9 cellular contexts compared by ENCODE assay signal in genomic region chr17:8964801-8965393, GRCh38. TPM values are rescaled to one million over a fixed set of nuclear protein-coding genes. Genes with fewer than 3 reads are reported as not detected.
DNase-seq lines count a peak whose midpoint lies in the region; ATAC-seq, FAIRE-seq and TF ChIP-seq lines count a peak whose summit lies in the region.
"Had no signal": no experiment of that assay in that cellular context is flagged by ENCODE, and none has a peak within 500 bp of the region (broad histone marks: within the 10 kb centered on the region; RNA-seq: fewer than 3 reads in every experiment).

No MANE protein-coding gene starts in this region.

- H3K27me3 ChIP-seq in GM12878 (replicated peaks in 1 of 2; ENCODE audit: control insufficient read depth in 2 of 2, insufficient read depth in 2 of 2, low read length in 1 of 2) (no peaks in the 10 kb centered on the region), SK-N-SH (ENCODE audit: insufficient read depth) (peaks cover 33% of the 10 kb centered on the region; the same call in 1 of the 2 replicates)
- H3K27me3 ChIP-seq in naive thymus-derived CD4-positive, alpha-beta T cell (ENCODE audit: control insufficient read depth in 2 of 2, insufficient read depth in 2 of 2, low read length in 2 of 2) = no peaks in the 10 kb centered on the region

- TF ChIP-seq RAD21 in GM12878 (IDR thresholded peaks at IDR 0.05; ENCODE audit: insufficient read depth, low read depth, low read length) (peak; percentile 10; the same call in 1 of the 2 replicates), SK-N-SH (IDR thresholded peaks at IDR 0.05; ENCODE audit: low read length) (no peak)

- peak overlapping the region; percentile 86 to 100 (median 98) for H3K4me3 Mint-ChIP-seq in naive thymus-derived CD4-positive, alpha-beta T cell

- H3K36me3 Mint-ChIP-seq in naive thymus-derived CD4-positive, alpha-beta T cell = peaks cover 15 to 51% (median 27%) of the 10 kb centered on the region in 5 donors

- ATAC-seq in GM12878 = peak; percentile 46
- peak; percentile 46 for ATAC-seq in naive thymus-derived CD4-positive, alpha-beta T cell
- ATAC-seq in GM21576 (IDR thresholded peaks at IDR 0.05; ENCODE audit: unreplicated experiment) = no peak

- in situ Hi-C loops in GM12878 (cut with MboI) = loop anchor here (25.0 kb wide), 1 partner anchor 1072 kb away; no protein-coding TSS in a partner anchor

- peak overlapping the region; percentile 72 for H3K4me2 ChIP-seq in GM12878 (ENCODE audit: control insufficient read depth, insufficient read depth)
- no peak overlapping the region for H3K4me2 ChIP-seq in SK-N-SH

- no peaks in the 10 kb centered on the region for H3K9me2 ChIP-seq in SK-N-SH

- peak; percentile 79 for DNase-seq in activated effector memory CD4-positive, alpha-beta T cell treated with anti-CD3 and anti-CD28 coated beads, Interleukin-2, amount 50 U/mL, for 16 hours
- DNase-seq in activated effector memory CD4-positive, alpha-beta T cell treated with Interleukin-2 at 50 U/mL for 16 hours = no peak
- DNase-seq in MV-4-11 (lab: John Stamatoyannopoulos, UW) (peak; percentile 39), GM12878 (ENCODE audit: low read depth, low spot score) (no peak), LoVo (ENCODE audit: low spot score) (no peak), SK-N-SH (no peak)
- peak; percentile 26 to 57 (median 43) for DNase-seq in naive thymus-derived CD4-positive, alpha-beta T cell

- TF ChIP-seq CTCF in GM12878 (IDR thresholded peaks at IDR 0.05 in 2 of 3, conservative IDR thresholded peaks at IDR 0.05 in 1 of 3; ENCODE audit: control insufficient read depth in 2 of 3, extremely low read depth in 1 of 3, insufficient read depth in 1 of 3, low read depth in 3 of 3, low read length in 3 of 3) (no peak), SK-N-SH (IDR thresholded peaks at IDR 0.05) (no peak)

- H3K4me1 ChIP-seq in GM12878 (ENCODE audit: control insufficient read depth, insufficient read depth, low read length) = peaks cover 34% of the 10 kb centered on the region
- peaks cover 40 to 42% of the 10 kb centered on the region in 2 donors for H3K4me1 ChIP-seq in naive thymus-derived CD4-positive, alpha-beta T cell (ENCODE audit: control insufficient read depth in 2 of 2, insufficient read depth in 2 of 2, low read length in 2 of 2)
- H3K4me1 ChIP-seq in SK-N-SH (ENCODE audit: control insufficient read depth in 1 of 2, insufficient read depth in 2 of 2, low read depth in 1 of 2, low read length in 1 of 2) = no peaks in the 10 kb centered on the region

- H3K27ac Mint-ChIP-seq in naive thymus-derived CD4-positive, alpha-beta T cell = peak overlapping the region; percentile 80 to 98 (median 94)

- H2AFZ ChIP-seq in GM12878 (ENCODE audit: control insufficient read depth, low read depth, low read length) = no peak overlapping the region
- H2AFZ ChIP-seq in SK-N-SH (ENCODE audit: low read depth) = no peak overlapping the region

- H3K27me3 Mint-ChIP-seq in naive thymus-derived CD4-positive, alpha-beta T cell = no peaks in the 10 kb centered on the region

- no peaks in the 10 kb centered on the region for H3F3A ChIP-seq in SK-N-SH (replicated peaks; ENCODE audit: insufficient read depth)

- H3K9me3 Mint-ChIP-seq in naive thymus-derived CD4-positive, alpha-beta T cell = peaks cover 7 to 27% (median 12%) of the 10 kb centered on the region in 11 donors

- FAIRE-seq in GM12878 (lab: Jason Lieb, UNC) = peak; percentile 54

- TF ChIP-seq EP300 in GM12878 (IDR thresholded peaks at IDR 0.05; ENCODE audit: borderline replicate concordance in 1 of 2, control insufficient read depth in 1 of 2, low read depth in 2 of 2, low read length in 2 of 2) = no peak
- no peak for TF ChIP-seq EP300 in SK-N-SH (IDR thresholded peaks at IDR 0.05; ENCODE audit: borderline replicate concordance in 1 of 2, low read depth in 1 of 2, low read length in 1 of 2)

- RAD21 ChIA-PET in GM12878 (lab: Charles Lee; ENCODE audit: unreplicated experiment) = interaction anchor here (1.0 to 6.1 kb wide), 12 partner anchors 11 to 108 kb away, joined by 3 to 69 read pairs (median 12); partner anchors contain the start of gene PIK3R6

- H3K27ac ChIP-seq in GM12878 (ENCODE audit: control insufficient read depth, insufficient read depth) = peak overlapping the region; percentile 80
- H3K27ac ChIP-seq in naive thymus-derived CD4-positive, alpha-beta T cell (ENCODE audit: low read depth, low read length) = peak overlapping the region; percentile 84
- H3K27ac ChIP-seq in SK-N-SH (ENCODE audit: low read depth in 2 of 2, low read length in 1 of 2) = no peak overlapping the region

- TF ChIP-seq POLR2A in GM12878 (IDR thresholded peaks at IDR 0.05; ENCODE audit: low read depth, low read length) = no peak

- BruUV-seq in GM12878 (replicated peaks; lab: Mats Ljungman, UMichigan) = TSS peak; percentile 57

- H3K9ac ChIP-seq in GM12878 (ENCODE audit: control insufficient read depth, insufficient read depth, low read length) = peak overlapping the region; percentile 83
- H3K9ac ChIP-seq in SK-N-SH = no peak overlapping the region

- under 1% methylated on average over 31 of the region's 32 CpGs for WGBS in GM12878 (ENCODE audit: insufficient coverage, insufficient replicate concordance, low lambda C conversion rate, missing lambda C conversion rate)
- 45% methylated on average over 22 of the region's 32 CpGs for WGBS in SK-N-SH (ENCODE audit: low lambda C conversion rate)

- intact Hi-C loops in GM12878 (cut with micrococcal nuclease; ENCODE audit: unreplicated experiment) = no loop called here
- intact Hi-C loops in naive thymus-derived CD4-positive, alpha-beta T cell (cut with micrococcal nuclease) = loop anchor here (1.0 to 10.0 kb wide), 10 partner anchors 11 to 580 kb away; partner anchors contain the start of genes NDEL1 (in 2 of the 2) and RPL26 (in 1 of the 2)

- SMC1A ChIA-PET in GM12878 (lab: Charles Lee; ENCODE audit: uncharacterized antibody, unreplicated experiment) = interaction anchor here (0.8 to 19.1 kb wide), 10 partner anchors 8 to 68 kb away, joined by 3 to 345 read pairs (median 8); no protein-coding TSS in a partner anchor

- peaks cover 58% of the 10 kb centered on the region for H3K79me2 ChIP-seq in GM12878 (ENCODE audit: control insufficient read depth, insufficient read depth, low read length)
- no peaks in the 10 kb centered on the region for H3K79me2 ChIP-seq in SK-N-SH (ENCODE audit: insufficient read depth)

- H3K4me3 ChIP-seq in GM12878 = peak overlapping the region; percentile 90
- H3K4me3 ChIP-seq in naive thymus-derived CD4-positive, alpha-beta T cell (ENCODE audit: low read length) = peak overlapping the region; percentile 81
- no peak overlapping the region for H3K4me3 ChIP-seq in SK-N-SH (ENCODE audit: low read depth in 2 of 2, low read length in 1 of 2)

- POLR2A ChIA-PET in GM12878 (lab: Charles Lee) (interaction anchor here (0.6 to 5.5 kb wide), 12 partner anchors 8 to 529 kb away, joined by 3 to 56 read pairs (median 4); no protein-coding TSS in a partner anchor), SK-N-SH (lab: Yijun Ruan, JAX) (no interaction called here)
- POLR2A ChIA-PET in naive thymus-derived CD4-positive, alpha-beta T cell (lab: Charles Lee) = interaction anchor here (0.8 to 6.5 kb wide), 8 partner anchors 10 to 70 kb away, joined by 3 to 116 read pairs (median 12); no protein-coding TSS in a partner anchor

- CTCF ChIA-PET in GM12878 (lab: Yijun Ruan, JAX) (interaction anchor here (0.9 to 5.7 kb wide), 9 partner anchors 10 to 99 kb away, joined by 3 to 44 read pairs (median 4); no protein-coding TSS in a partner anchor), SK-N-SH (lab: Yijun Ruan, JAX) (no interaction called here)
- CTCF ChIA-PET in naive thymus-derived CD4-positive, alpha-beta T cell (lab: Charles Lee) = interaction anchor here (0.7 kb wide), 1 partner anchor 33 kb away, joined by 3 read pairs; no protein-coding TSS in a partner anchor

- no peaks in the 10 kb centered on the region for H4K20me1 ChIP-seq in GM12878 (ENCODE audit: control insufficient read depth, insufficient read depth)
- H4K20me1 ChIP-seq in SK-N-SH (ENCODE audit: insufficient read depth) = no peaks in the 10 kb centered on the region

- H3K4me1 Mint-ChIP-seq in naive thymus-derived CD4-positive, alpha-beta T cell = peaks cover 38 to 63% (median 53%) of the 10 kb centered on the region in 7 donors

- peaks cover 12% of the 10 kb centered on the region for H3K9me3 ChIP-seq in GM12878 (replicated peaks; ENCODE audit: control insufficient read depth, insufficient read depth, low read length)
- H3K9me3 ChIP-seq in naive thymus-derived CD4-positive, alpha-beta T cell (ENCODE audit: control insufficient read depth in 2 of 3, low read length in 3 of 3) = peaks cover 0 to 8% (median 0%) of the 10 kb centered on the region in 3 experiments
- H3K9me3 ChIP-seq in SK-N-SH = no peaks in the 10 kb centered on the region

- no peaks in the 10 kb centered on the region; a peak in 1 of 4 replicates for H3K36me3 ChIP-seq in GM12878 (ENCODE audit: control insufficient read depth in 2 of 2, insufficient read depth in 2 of 2, low read length in 1 of 2)
- peaks cover 0 to 5% (median 5%) of the 10 kb centered on the region in 3 experiments for H3K36me3 ChIP-seq in naive thymus-derived CD4-positive, alpha-beta T cell (ENCODE audit: control insufficient read depth in 2 of 3, insufficient read depth in 3 of 3, low read length in 3 of 3)
- no peaks in the 10 kb centered on the region for H3K36me3 ChIP-seq in SK-N-SH (replicated peaks in 1 of 2; ENCODE audit: control insufficient read depth in 1 of 2, insufficient read depth in 2 of 2, low read length in 1 of 2)

RNA-seq across cellular contexts. Expression of gene PIK3R5, which starts 0.6 kb away (rescaled TPM):
- 260 and 296 TPM in 2 replicates for total RNA-seq in GM12878 (2013; cell fraction: nucleolus; rRNA removed)
- 36.8 and 39.5 TPM in 2 replicates for total RNA-seq in GM12878 (2014; rRNA removed)
- 24.7 and 26.5 TPM in 2 replicates for total RNA-seq in GM12878 (2014; rRNA removed; fragmentation: Illumina TruSeq; extraction: Trizol)
- total RNA-seq in GM12878 (2021) = 50.8 and 51.2 TPM in 2 replicates
- 25.1 TPM for polyA plus RNA-seq in GM12878 (2011; ENCODE audit: low read depth)
- 34.3 and 43.9 TPM in 2 replicates for polyA plus RNA-seq in GM12878 (2011; rRNA removed)
- 42.7 and 45.7 TPM in 2 replicates for polyA plus RNA-seq in GM12878 (2011; cell fraction: cytosol; rRNA removed)
- polyA plus RNA-seq in GM12878 (2011; cell fraction: nucleus; rRNA removed) = 155 and 160 TPM in 2 replicates
- 44.1 and 46.7 TPM in 2 replicates for polyA plus RNA-seq in GM12878 (2012)
- polyA plus RNA-seq in GM12878 (2014; fragmentation: Illumina TruSeq; extraction: Trizol) = 27.3 and 34.2 TPM in 2 replicates
- 1 to 10 TPM; 9.5 to 9.6 TPM for polyA plus RNA-seq in GM12878 (2014; fragmentation: Nextera tagmentation; extraction: Ambion mirVana)
- polyA plus RNA-seq in GM12878 (2014; rRNA removed) = 32.9 and 33.5 TPM in 2 replicates
- 10 to 100 TPM; 36.9 to 39.5 TPM for polyA plus RNA-seq in GM12878 (2016; fragmentation: Nextera tagmentation; extraction: Ambion mirVana)
- 48.9 and 95.6 TPM in 2 replicates for polyA minus RNA-seq in GM12878 (2011; rRNA and poly(A)+ RNA removed)
- 32.6 and 35.1 TPM in 2 replicates for polyA minus RNA-seq in GM12878 (2011; cell fraction: cytosol; rRNA and poly(A)+ RNA removed)
- 48.0 and 66.0 TPM in 2 replicates for polyA minus RNA-seq in GM12878 (2011; cell fraction: nucleus; rRNA and poly(A)+ RNA removed)
- total RNA-seq in naive thymus-derived CD4-positive, alpha-beta T cell = 100 to 1,000 TPM in 2 of 5 experiments, 10 to 100 TPM in 3; 73.5 to 231 (median 77.6) TPM
- 10 to 100 TPM; 18.0 to 47.6 TPM for polyA plus RNA-seq in naive thymus-derived CD4-positive, alpha-beta T cell
- polyA plus RNA-seq in SK-N-SH (2012; rRNA removed) = not detected in 2 replicates
- not detected in 2 replicates for polyA plus RNA-seq in SK-N-SH (2012; cell fraction: cytosol; rRNA removed)
- 0.01 TPM in 1 of 2 replicates, not detected in the other for polyA plus RNA-seq in SK-N-SH (2012; cell fraction: nucleus; rRNA removed)

RNA-seq across cellular contexts. Expression of gene NTN1, which starts 56.4 kb away (rescaled TPM):
- 7.0 and 7.4 TPM in 2 replicates for total RNA-seq in GM12878 (2013; cell fraction: nucleolus; rRNA removed)
- total RNA-seq in GM12878 (2014; rRNA removed) (0.56 and 0.76 TPM in 2 replicates), GM12878 (2014; rRNA removed; fragmentation: Illumina TruSeq; extraction: Trizol) (0.09 and 0.22 TPM in 2 replicates), GM12878 (2021) (0.49 and 0.80 TPM in 2 replicates)
- polyA plus RNA-seq in GM12878 (2011; ENCODE audit: low read depth) = 0.28 TPM
- polyA plus RNA-seq in GM12878 (2011; rRNA removed) (0.52 and 0.84 TPM in 2 replicates), GM12878 (2014; fragmentation: Illumina TruSeq; extraction: Trizol) (0.18 TPM in 1 of 2 replicates, not detected in the other), GM12878 (2014; fragmentation: Nextera tagmentation; extraction: Ambion mirVana) (under 1 TPM; 0.02 to 0.04 TPM), GM12878 (2014; rRNA removed) (0.28 and 0.37 TPM in 2 replicates), GM12878 (2016; fragmentation: Nextera tagmentation; extraction: Ambion mirVana) (under 1 TPM; 0.42 to 0.89 TPM), SK-N-SH (2012; rRNA removed) (0.03 and 0.05 TPM in 2 replicates)
- polyA plus RNA-seq in GM12878 (2011; cell fraction: cytosol; rRNA removed) = 0.88 and 1.3 TPM in 2 replicates
- 3.0 TPM in 2 replicates for polyA plus RNA-seq in GM12878 (2011; cell fraction: nucleus; rRNA removed)
- 0.66 and 0.76 TPM in 2 replicates for polyA plus RNA-seq in GM12878 (2012)
- 0.80 and 1.6 TPM in 2 replicates for polyA minus RNA-seq in GM12878 (2011; rRNA and poly(A)+ RNA removed)
- 0.62 and 0.80 TPM in 2 replicates for polyA minus RNA-seq in GM12878 (2011; cell fraction: cytosol; rRNA and poly(A)+ RNA removed)
- polyA minus RNA-seq in GM12878 (2011; cell fraction: nucleus; rRNA and poly(A)+ RNA removed) = 2.7 and 5.2 TPM in 2 replicates
- under 1 TPM in 3 of 5 experiments, not detected in 2; 0.07 to 0.12 (median 0.11) TPM for total RNA-seq in naive thymus-derived CD4-positive, alpha-beta T cell
- polyA plus RNA-seq in naive thymus-derived CD4-positive, alpha-beta T cell = not detected
- 0.01 and 0.07 TPM in 2 replicates for polyA plus RNA-seq in SK-N-SH (2012; cell fraction: cytosol; rRNA removed)
- polyA plus RNA-seq in SK-N-SH (2012; cell fraction: nucleus; rRNA removed) = 0.01 and 0.05 TPM in 2 replicates
- total RNA-seq: T-helper 1 cell treated with Interleukin-12 subunit alpha and Interleukin-12 subunit beta and Interleukin-4 antibody, amounts not matched to agents 30 ng/mL and 1 ng/mL, for 36 hours had no signal

Comparison
In these comparisons a context has a peak if more than half of its experiments do, and no peak if none do; other contexts are left out.
1. DNase-seq: peak in activated effector memory CD4-positive, alpha-beta T cell treated with anti-CD3 and anti-CD28 coated beads, Interleukin-2, amount 50 U/mL, for 16 hours (single experiment), MV-4-11 (single experiment) and naive thymus-derived CD4-positive, alpha-beta T cell (9 of 9); none in activated effector memory CD4-positive, alpha-beta T cell treated with Interleukin-2 at 50 U/mL for 16 hours (single experiment), GM12878 (single experiment), LoVo (single experiment) and SK-N-SH (single experiment).
2. H3K27ac ChIP-seq: peak in GM12878 (single experiment) and naive thymus-derived CD4-positive, alpha-beta T cell (single experiment); none in SK-N-SH (0 of 2).
3. H3K4me3 ChIP-seq: peak in GM12878 (single experiment) and naive thymus-derived CD4-positive, alpha-beta T cell (single experiment); none in SK-N-SH (0 of 2).
4. RNA of gene PIK3R5, which starts 0.6 kb away (polyA plus RNA-seq): 18.0 to 47.6 TPM in naive thymus-derived CD4-positive, alpha-beta T cell and 9.5 to 160 TPM in GM12878; 0.01 TPM in SK-N-SH; every median in the first group is over 10 times any median in the second.